ENCODE assay signal across 1 cellular context in genomic region chr21:29154270-29154669, GRCh38.
TF ChIP-seq lines count a peak whose summit lies in the region.

No MANE protein-coding gene starts in this region.

TF ChIP-seq in K562, 482 proteins besides CTCF, POLR2A, EP300 and RAD21:
- TF ChIP-seq ETV5 (CRISPR knock-in tag; IDR thresholded peaks at IDR 0.05; ENCODE audit: low read depth) (no peak), ELF4 (CRISPR knock-in tag; IDR thresholded peaks at IDR 0.05) (no peak), RFX1 (IDR thresholded peaks at IDR 0.05) (no peak), CEBPB (tag; IDR thresholded peaks at IDR 0.05) (peak; percentile 55), SREBF1 (IDR thresholded peaks at IDR 0.05; ENCODE audit: borderline replicate concordance, low read depth, low read length) (no peak), HES1 (IDR thresholded peaks at IDR 0.05; ENCODE audit: low read depth) (no peak), HIVEP1 (CRISPR knock-in tag; IDR thresholded peaks at IDR 0.05) (no peak), FOSL1 (tag; conservative IDR thresholded peaks at IDR 0.05) (no peak), UBTF (IDR thresholded peaks at IDR 0.05; ENCODE audit: borderline replicate concordance in 1 of 2, low read depth in 2 of 2, low read length in 2 of 2) (no peak), SMAD4 (CRISPR knock-in tag; conservative IDR thresholded peaks at IDR 0.05) (no peak), HSF4 (CRISPR knock-in tag; IDR thresholded peaks at IDR 0.05; ENCODE audit: borderline replicate concordance) (no peak), CEBPG (CRISPR knock-in tag; IDR thresholded peaks at IDR 0.05) (no peak), CEBPG (tag; conservative IDR thresholded peaks at IDR 0.05 in 1 of 2, IDR thresholded peaks at IDR 0.05 in 1 of 2) (peak; percentile 64 to 65), ZNF583 (CRISPR knock-in tag; IDR thresholded peaks at IDR 0.05) (no peak), SAFB (IDR thresholded peaks at IDR 0.05; ENCODE audit: borderline replicate concordance, low read depth, low read length) (no peak)
- TF ChIP-seq, protein P1, sequence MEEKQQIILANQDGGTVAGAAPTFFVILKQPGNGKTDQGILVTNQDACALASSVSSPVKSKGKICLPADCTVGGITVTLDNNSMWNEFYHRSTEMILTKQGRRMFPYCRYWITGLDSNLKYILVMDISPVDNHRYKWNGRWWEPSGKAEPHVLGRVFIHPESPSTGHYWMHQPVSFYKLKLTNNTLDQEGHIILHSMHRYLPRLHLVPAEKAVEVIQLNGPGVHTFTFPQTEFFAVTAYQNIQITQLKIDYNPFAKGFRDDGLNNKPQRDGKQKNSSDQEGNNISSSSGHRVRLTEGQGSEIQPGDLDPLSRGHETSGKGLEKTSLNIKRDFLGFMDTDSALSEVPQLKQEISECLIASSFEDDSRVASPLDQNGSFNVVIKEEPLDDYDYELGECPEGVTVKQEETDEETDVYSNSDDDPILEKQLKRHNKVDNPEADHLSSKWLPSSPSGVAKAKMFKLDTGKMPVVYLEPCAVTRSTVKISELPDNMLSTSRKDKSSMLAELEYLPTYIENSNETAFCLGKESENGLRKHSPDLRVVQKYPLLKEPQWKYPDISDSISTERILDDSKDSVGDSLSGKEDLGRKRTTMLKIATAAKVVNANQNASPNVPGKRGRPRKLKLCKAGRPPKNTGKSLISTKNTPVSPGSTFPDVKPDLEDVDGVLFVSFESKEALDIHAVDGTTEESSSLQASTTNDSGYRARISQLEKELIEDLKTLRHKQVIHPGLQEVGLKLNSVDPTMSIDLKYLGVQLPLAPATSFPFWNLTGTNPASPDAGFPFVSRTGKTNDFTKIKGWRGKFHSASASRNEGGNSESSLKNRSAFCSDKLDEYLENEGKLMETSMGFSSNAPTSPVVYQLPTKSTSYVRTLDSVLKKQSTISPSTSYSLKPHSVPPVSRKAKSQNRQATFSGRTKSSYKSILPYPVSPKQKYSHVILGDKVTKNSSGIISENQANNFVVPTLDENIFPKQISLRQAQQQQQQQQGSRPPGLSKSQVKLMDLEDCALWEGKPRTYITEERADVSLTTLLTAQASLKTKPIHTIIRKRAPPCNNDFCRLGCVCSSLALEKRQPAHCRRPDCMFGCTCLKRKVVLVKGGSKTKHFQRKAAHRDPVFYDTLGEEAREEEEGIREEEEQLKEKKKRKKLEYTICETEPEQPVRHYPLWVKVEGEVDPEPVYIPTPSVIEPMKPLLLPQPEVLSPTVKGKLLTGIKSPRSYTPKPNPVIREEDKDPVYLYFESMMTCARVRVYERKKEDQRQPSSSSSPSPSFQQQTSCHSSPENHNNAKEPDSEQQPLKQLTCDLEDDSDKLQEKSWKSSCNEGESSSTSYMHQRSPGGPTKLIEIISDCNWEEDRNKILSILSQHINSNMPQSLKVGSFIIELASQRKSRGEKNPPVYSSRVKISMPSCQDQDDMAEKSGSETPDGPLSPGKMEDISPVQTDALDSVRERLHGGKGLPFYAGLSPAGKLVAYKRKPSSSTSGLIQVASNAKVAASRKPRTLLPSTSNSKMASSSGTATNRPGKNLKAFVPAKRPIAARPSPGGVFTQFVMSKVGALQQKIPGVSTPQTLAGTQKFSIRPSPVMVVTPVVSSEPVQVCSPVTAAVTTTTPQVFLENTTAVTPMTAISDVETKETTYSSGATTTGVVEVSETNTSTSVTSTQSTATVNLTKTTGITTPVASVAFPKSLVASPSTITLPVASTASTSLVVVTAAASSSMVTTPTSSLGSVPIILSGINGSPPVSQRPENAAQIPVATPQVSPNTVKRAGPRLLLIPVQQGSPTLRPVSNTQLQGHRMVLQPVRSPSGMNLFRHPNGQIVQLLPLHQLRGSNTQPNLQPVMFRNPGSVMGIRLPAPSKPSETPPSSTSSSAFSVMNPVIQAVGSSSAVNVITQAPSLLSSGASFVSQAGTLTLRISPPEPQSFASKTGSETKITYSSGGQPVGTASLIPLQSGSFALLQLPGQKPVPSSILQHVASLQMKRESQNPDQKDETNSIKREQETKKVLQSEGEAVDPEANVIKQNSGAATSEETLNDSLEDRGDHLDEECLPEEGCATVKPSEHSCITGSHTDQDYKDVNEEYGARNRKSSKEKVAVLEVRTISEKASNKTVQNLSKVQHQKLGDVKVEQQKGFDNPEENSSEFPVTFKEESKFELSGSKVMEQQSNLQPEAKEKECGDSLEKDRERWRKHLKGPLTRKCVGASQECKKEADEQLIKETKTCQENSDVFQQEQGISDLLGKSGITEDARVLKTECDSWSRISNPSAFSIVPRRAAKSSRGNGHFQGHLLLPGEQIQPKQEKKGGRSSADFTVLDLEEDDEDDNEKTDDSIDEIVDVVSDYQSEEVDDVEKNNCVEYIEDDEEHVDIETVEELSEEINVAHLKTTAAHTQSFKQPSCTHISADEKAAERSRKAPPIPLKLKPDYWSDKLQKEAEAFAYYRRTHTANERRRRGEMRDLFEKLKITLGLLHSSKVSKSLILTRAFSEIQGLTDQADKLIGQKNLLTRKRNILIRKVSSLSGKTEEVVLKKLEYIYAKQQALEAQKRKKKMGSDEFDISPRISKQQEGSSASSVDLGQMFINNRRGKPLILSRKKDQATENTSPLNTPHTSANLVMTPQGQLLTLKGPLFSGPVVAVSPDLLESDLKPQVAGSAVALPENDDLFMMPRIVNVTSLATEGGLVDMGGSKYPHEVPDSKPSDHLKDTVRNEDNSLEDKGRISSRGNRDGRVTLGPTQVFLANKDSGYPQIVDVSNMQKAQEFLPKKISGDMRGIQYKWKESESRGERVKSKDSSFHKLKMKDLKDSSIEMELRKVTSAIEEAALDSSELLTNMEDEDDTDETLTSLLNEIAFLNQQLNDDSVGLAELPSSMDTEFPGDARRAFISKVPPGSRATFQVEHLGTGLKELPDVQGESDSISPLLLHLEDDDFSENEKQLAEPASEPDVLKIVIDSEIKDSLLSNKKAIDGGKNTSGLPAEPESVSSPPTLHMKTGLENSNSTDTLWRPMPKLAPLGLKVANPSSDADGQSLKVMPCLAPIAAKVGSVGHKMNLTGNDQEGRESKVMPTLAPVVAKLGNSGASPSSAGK (IDR thresholded peaks at IDR 0.05): no peak
- TF ChIP-seq, protein P2, sequence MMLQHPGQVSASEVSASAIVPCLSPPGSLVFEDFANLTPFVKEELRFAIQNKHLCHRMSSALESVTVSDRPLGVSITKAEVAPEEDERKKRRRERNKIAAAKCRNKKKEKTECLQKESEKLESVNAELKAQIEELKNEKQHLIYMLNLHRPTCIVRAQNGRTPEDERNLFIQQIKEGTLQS (IDR thresholded peaks at IDR 0.05): peak; percentile 12; the same call in 1 of the 2 replicates
- TF ChIP-seq, protein P2 (CRISPR knock-in tag; conservative IDR thresholded peaks at IDR 0.05): no peak
